Comparison of ENCODE assay signal across 23 cellular contexts in genomic region chr7:43630466-43630865, GRCh38. TPM values are rescaled to one million over a fixed set of nuclear protein-coding genes. Genes with fewer than 3 reads are reported as not detected.
DNase-seq lines count a peak whose midpoint lies in the region; ATAC-seq and TF ChIP-seq lines count a peak whose summit lies in the region.
"Had no signal": no experiment of that assay in that cellular context is flagged by ENCODE, and none has a peak within 500 bp of the region (broad histone marks: within the 10 kb centered on the region; RNA-seq: fewer than 3 reads in every experiment).

No MANE protein-coding gene starts in this region.

- no peak for TF ChIP-seq CTCF in CD8-positive, alpha-beta T cell (IDR thresholded peaks at IDR 0.05)
- TF ChIP-seq CTCF in RWPE2 (IDR thresholded peaks at IDR 0.05; ENCODE audit: poor library complexity, severe bottlenecking) (no peak), fibroblast of villous mesenchyme (IDR thresholded peaks at IDR 0.05; ENCODE audit: insufficient read depth, low read depth, low read length) (no peak)

- peak overlapping the region; percentile 94 for H3K27ac Mint-ChIP-seq in CD8-positive, alpha-beta T cell
- H3K27ac Mint-ChIP-seq: nephron progenitor cell had no signal

- peak; percentile 24 for DNase-seq in NOMO-1 treated with DMSO at 0.1 percent for 48 hours (lab: John Stamatoyannopoulos, UW; ENCODE audit: unreplicated experiment)
- DNase-seq in NOMO-1 treated with dmso at 0.1 percent for 144 hours (lab: John Stamatoyannopoulos, UW; ENCODE audit: unreplicated experiment), result no peak
- no peak for DNase-seq in CD8-positive, alpha-beta T cell
- no peak for DNase-seq in RWPE2 (ENCODE audit: low spot score)
- DNase-seq in fibroblast of villous mesenchyme (ENCODE audit: low read depth), result peak; percentile 24
- DNase-seq in GOT3 (lab: John Stamatoyannopoulos, UW), result no peak
- DNase-seq in cerebellum (ENCODE audit: low spot score), result no peak
- no peak for DNase-seq in activated CD4-positive, alpha-beta T cell treated with anti-CD3 and anti-CD28 coated beads for 48 hours
- DNase-seq: activated CD4-positive, CD25-positive, alpha-beta regulatory T cell; brain microvascular endothelial cell; cortex of kidney; DND-41; foreskin fibroblast; hypothalamus; kidney; mesenchymal stem cell; NCI-H187; NCI-H226; nephron progenitor cell; thyroid gland had no signal

- intact Hi-C loops in CD8-positive, alpha-beta T cell (cut with DNase I, micrococcal nuclease), result loop anchor here in 1 of 2 experiments (2.0 kb wide), 1 partner anchor 18 kb away; no protein-coding TSS in a partner anchor

- H3K27me3 ChIP-seq in CD8-positive, alpha-beta T cell (ENCODE audit: insufficient read depth, low read length), result no peaks in the 10 kb centered on the region
- no peaks in the 10 kb centered on the region for H3K27me3 ChIP-seq in RWPE2 (ENCODE audit: insufficient read depth, poor library complexity, severe bottlenecking)
- H3K27me3 ChIP-seq: BLaER1 treated with 17β-estradiol and CSF1 and Interleukin-3, amounts not matched to agents 10 nM and 100 nM; brain microvascular endothelial cell; thyroid gland had no signal

- H3K4me3 ChIP-seq in CD8-positive, alpha-beta T cell (ENCODE audit: low read depth, low read length), result no peak overlapping the region
- no peak overlapping the region for H3K4me3 ChIP-seq in RWPE2 (ENCODE audit: severe bottlenecking)
- H3K4me3 ChIP-seq in fibroblast of villous mesenchyme (ENCODE audit: low read depth, low read length), result no peak overlapping the region
- H3K4me3 ChIP-seq: BLaER1 treated with 17β-estradiol and CSF1 and Interleukin-3, amounts not matched to agents 10 nM and 100 nM; prostate gland; thyroid gland had no signal

- peaks cover 87% of the 10 kb centered on the region for H3K36me3 Mint-ChIP-seq in CD8-positive, alpha-beta T cell

- H3K9me3 Mint-ChIP-seq in CD8-positive, alpha-beta T cell, result no peaks in the 10 kb centered on the region

- H3K4me1 Mint-ChIP-seq in CD8-positive, alpha-beta T cell (ENCODE audit: low read depth), result peaks cover 95% of the 10 kb centered on the region

- POLR2A ChIA-PET in CD8-positive, alpha-beta T cell (lab: Charles Lee), result interaction anchor here (0.6 to 2.1 kb wide), 8 partner anchors 9 to 238 kb away, joined by 3 to 9 read pairs (median 6); partner anchors contain the start of gene STK17A

- H3K9me3 ChIP-seq in CD8-positive, alpha-beta T cell (ENCODE audit: low read length), result no peaks in the 10 kb centered on the region
- no peaks in the 10 kb centered on the region for H3K9me3 ChIP-seq in RWPE2 (ENCODE audit: severe bottlenecking)
- H3K9me3 ChIP-seq: prostate gland, thyroid gland had no signal

- peaks cover 95% of the 10 kb centered on the region for H3K4me1 ChIP-seq in CD8-positive, alpha-beta T cell (ENCODE audit: insufficient read depth, low read length)
- H3K4me1 ChIP-seq in RWPE2 (ENCODE audit: insufficient read depth, poor library complexity, severe bottlenecking), result peaks cover 33% of the 10 kb centered on the region
- H3K4me1 ChIP-seq: prostate gland had no signal

- H3K27me3 Mint-ChIP-seq in CD8-positive, alpha-beta T cell (ENCODE audit: low read depth), result no peaks in the 10 kb centered on the region

- CTCF ChIA-PET in CD8-positive, alpha-beta T cell (lab: Charles Lee), result interaction anchor here (1.0 to 4.9 kb wide), 6 partner anchors 10 to 69 kb away, joined by 3 to 25 read pairs (median 7); partner anchors contain the start of gene STK17A

- H3K4me3 Mint-ChIP-seq in CD8-positive, alpha-beta T cell, result peak overlapping the region; percentile 64
- H3K4me3 Mint-ChIP-seq: nephron progenitor cell had no signal

- ATAC-seq in CD8-positive, alpha-beta T cell, result no peak
- no peak for ATAC-seq in RWPE2 (ENCODE audit: low read depth)

- H3K36me3 ChIP-seq in CD8-positive, alpha-beta T cell (ENCODE audit: insufficient read depth, low read length), result peaks cover 7% of the 10 kb centered on the region
- H3K36me3 ChIP-seq in RWPE2 (ENCODE audit: low read depth), result peaks cover 98% of the 10 kb centered on the region
- H3K36me3 ChIP-seq: prostate gland had no signal

- H3K27ac ChIP-seq in CD8-positive, alpha-beta T cell (ENCODE audit: low read depth, low read length), result no peak overlapping the region
- peak overlapping the region; percentile 38 for H3K27ac ChIP-seq in RWPE2 (ENCODE audit: poor library complexity, severe bottlenecking)
- H3K27ac ChIP-seq: 22Rv1; BLaER1 treated with 17β-estradiol and CSF1 and Interleukin-3, amounts not matched to agents 10 nM and 100 nM; brain microvascular endothelial cell; prostate gland; thyroid gland had no signal

RNA-seq across cellular contexts. Expression of gene STK17A, which starts 47.6 kb away (rescaled TPM):
- 100 to 1,000 TPM; 301 to 311 TPM for total RNA-seq in CD8-positive, alpha-beta T cell
- total RNA-seq in fibroblast of villous mesenchyme, result 50.6 and 91.1 TPM in 2 replicates
- total RNA-seq in cerebellum, result 30.2 TPM

Comparison
In these comparisons a context has a peak if more than half of its experiments do, and no peak if none do; other contexts are left out.
1. DNase-seq: peak in NOMO-1 treated with DMSO at 0.1 percent for 48 hours (single experiment) and fibroblast of villous mesenchyme (single experiment); none in NOMO-1 treated with dmso at 0.1 percent for 144 hours (single experiment), CD8-positive, alpha-beta T cell (0 of 7), RWPE2 (single experiment), GOT3 (single experiment), cerebellum (single experiment) and activated CD4-positive, alpha-beta T cell treated with anti-CD3 and anti-CD28 coated beads for 48 hours (single experiment).